In the genomic region with DNA sequence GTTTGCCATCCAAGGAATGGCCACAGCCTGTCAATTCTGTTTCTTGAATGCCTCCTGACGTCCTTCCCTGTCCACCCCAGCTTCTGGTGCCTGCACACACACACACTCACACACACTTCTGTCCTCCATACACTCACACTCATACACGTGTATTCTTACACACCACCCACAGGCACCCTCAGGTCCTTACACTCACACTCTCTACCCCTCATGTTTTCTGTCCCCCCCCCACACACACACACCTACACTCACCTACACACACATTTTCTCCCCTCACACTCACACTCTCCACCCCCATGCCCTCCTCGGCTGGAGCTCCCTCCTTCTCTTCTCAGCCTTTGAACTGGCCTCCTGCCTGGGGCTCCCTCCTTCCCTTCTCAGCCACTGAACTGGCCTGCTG, we compare ENCODE assay signal across 26 cellular contexts.
"Had no signal": no experiment of that assay in that cellular context is flagged by ENCODE, and none has a peak within 500 bp of the region (broad histone marks: within the 10 kb centered on the region; RNA-seq: fewer than 3 reads in every experiment).

No MANE protein-coding gene starts in this region.

- H3K27me3 ChIP-seq: colonic mucosa, hepatocyte had no signal

- H3K36me3 ChIP-seq: colonic mucosa, esophagus squamous epithelium, gastroesophageal sphincter, heart left ventricle, lower lobe of right lung had no signal

- H3K4me2 ChIP-seq: hepatocyte had no signal

- H3K9me3 Mint-ChIP-seq: dendritic cell treated with granulocyte-macrophage colony-stimulating factor and Interleukin-4, amounts not matched to agents 40 ng/mL and 50 ng/mL, for 4 days; endodermal cell; mesothelial cell of epicardium had no signal

- H3K4me1 Mint-ChIP-seq: immature natural killer cell, mesothelial cell of epicardium had no signal

- H3K4me1 ChIP-seq: colonic mucosa, esophagus squamous epithelium, gastroesophageal sphincter, heart left ventricle, lower lobe of right lung had no signal

- ATAC-seq: effector memory CD8-positive, alpha-beta T cell; esophagus mucosa; gastroesophageal sphincter; heart left ventricle; left colon; left lobe of liver; left ventricle myocardium superior; lower lobe of right lung; mucosa of descending colon had no signal

- H3K27ac ChIP-seq: colonic mucosa, epithelial cell of prostate, esophagus squamous epithelium, gastroesophageal sphincter, heart left ventricle, hepatocyte, lower lobe of right lung had no signal

- H3K4me3 Mint-ChIP-seq: dendritic cell treated with granulocyte-macrophage colony-stimulating factor and Interleukin-4, amounts not matched to agents 40 ng/mL and 50 ng/mL, for 4 days; effector memory CD8-positive, alpha-beta T cell; endodermal cell; immature natural killer cell; mesothelial cell of epicardium had no signal

- H3K9me3 ChIP-seq: colonic mucosa, esophagus squamous epithelium, gastroesophageal sphincter, heart left ventricle, lower lobe of right lung had no signal

- H3K27ac Mint-ChIP-seq: dendritic cell treated with granulocyte-macrophage colony-stimulating factor and Interleukin-4, amounts not matched to agents 40 ng/mL and 50 ng/mL, for 4 days; effector memory CD8-positive, alpha-beta T cell; endodermal cell; immature natural killer cell; mesothelial cell of epicardium had no signal

- H3K36me3 Mint-ChIP-seq: immature natural killer cell, mesothelial cell of epicardium had no signal

- DNase-seq: colonic mucosa; cortex of kidney; effector CD8-positive, alpha-beta T cell; effector memory CD8-positive, alpha-beta T cell; endodermal cell; erythroblast; esophagus squamous epithelium; foreskin fibroblast; heart left ventricle; hypothalamus; immature natural killer cell; islet precursor cell; kidney; kidney glomerular epithelial cell; left colon; left ventricle myocardium superior; lower lobe of right lung; mesenchymal stem cell; mucosa of descending colon had no signal

- H2AFZ ChIP-seq: hepatocyte had no signal

- H3K79me2 ChIP-seq: hepatocyte had no signal

- H3K4me3 ChIP-seq: colonic mucosa, esophagus squamous epithelium, gastroesophageal sphincter, heart left ventricle, hepatocyte, lower lobe of right lung, mucosa of descending colon had no signal
